26 cellular contexts compared by ENCODE assay signal in genomic region chr1:47557086-47557866, GRCh38.
"Had no signal": no experiment of that assay in that cellular context is flagged by ENCODE, and none has a peak within 500 bp of the region (broad histone marks: within the 10 kb centered on the region; RNA-seq: fewer than 3 reads in every experiment).

No MANE protein-coding gene starts in this region.

- H3K36me3 ChIP-seq: brain microvascular endothelial cell, esophagus muscularis mucosa, heart right ventricle, left ventricle myocardium inferior, thoracic aorta had no signal

- DNase-seq: activated CD4-positive, alpha-beta memory T cell treated with anti-CD3 and anti-CD28 coated beads, Interleukin-2, amount 10 ng/mL, durations not matched to agents 7 days and 5 days; activated CD4-positive, alpha-beta T cell treated with anti-CD3 and anti-CD28 coated beads, Interleukin-2, amount 10 ng/mL, durations not matched to agents 24 days and 14 days; activated CD4-positive, CD25-positive, alpha-beta regulatory T cell treated with anti-CD3 and anti-CD28 coated beads, Interleukin-2, amount 50 U/mL, for 72 hours; activated CD8-positive, alpha-beta memory T cell treated with anti-CD3 and anti-CD28 coated beads, Interleukin-2, amount 50 U/mL, for 48 hours; activated gamma-delta T cell; activated naive CD4-positive, alpha-beta T cell treated with anti-CD3 and anti-CD28 coated beads, Interleukin-2, amount 10 ng/mL, durations not matched to agents 7 days and 5 days; activated naive CD8-positive, alpha-beta T cell treated with anti-CD3 and anti-CD28 coated beads, Interleukin-2, amount 10 ng/mL, durations not matched to agents 7 days and 5 days; activated T-cell treated with anti-CD3 and anti-CD28 coated beads, Interleukin-2, amount 50 U/mL, for 24 hours; brain microvascular endothelial cell; caudate nucleus; effector CD4-positive, alpha-beta T cell; foreskin keratinocyte; heart right ventricle; left ventricle myocardium inferior; mucosa of descending colon; stimulated activated CD4-positive, alpha-beta T cell treated with anti-CD3 and anti-CD28 coated beads, Interleukin-12 subunit alpha, Interleukin-12 subunit beta, amount 100 ng/mL, for 4 hours; stimulated activated CD4-positive, alpha-beta T cell treated with anti-CD3 and anti-CD28 coated beads, Interleukin-4, amount 100 ng/mL, for 1 hour; stimulated activated naive CD8-positive, alpha-beta T cell treated with anti-CD3 and anti-CD28 coated beads, Interleukin-15, Interleukin-2, amounts not matched to agents 100 U/mL and 50 U/mL, for 24 hours; T-helper 17 cell; T1000; trophoblast cell had no signal

- ATAC-seq: foreskin keratinocyte; heart right ventricle; mucosa of descending colon; natural killer cell treated with Interleukin-12 subunit alpha and Interleukin-12 subunit beta and Interleukin-15 and Interleukin-18, amount 100 ng/mL, for 72 hours; stimulated activated naive CD8-positive, alpha-beta T cell treated with anti-CD3 and anti-CD28 coated beads, Interleukin-15, Interleukin-2, amounts not matched to agents 100 U/mL and 50 U/mL, for 24 hours; T-helper 17 cell had no signal

- H3K27ac ChIP-seq: brain microvascular endothelial cell, esophagus muscularis mucosa, foreskin keratinocyte, heart right ventricle, left ventricle myocardium inferior, skin epidermis, thoracic aorta had no signal

- H3K9me3 ChIP-seq: esophagus muscularis mucosa, heart right ventricle, left ventricle myocardium inferior, mucosa of descending colon, thoracic aorta had no signal

- H3K4me3 ChIP-seq: esophagus muscularis mucosa, heart right ventricle, left ventricle myocardium inferior, mucosa of descending colon, skin epidermis, thoracic aorta had no signal

- H3K4me1 Mint-ChIP-seq: activated CD4-positive, alpha-beta memory T cell treated with anti-CD3 and anti-CD28 coated beads, Interleukin-2, amount 10 ng/mL, durations not matched to agents 7 days and 5 days; activated CD4-positive, alpha-beta T cell treated with anti-CD3 and anti-CD28 coated beads, Interleukin-2, amount 10 ng/mL, durations not matched to agents 24 days and 14 days; activated naive CD4-positive, alpha-beta T cell treated with anti-CD3 and anti-CD28 coated beads, Interleukin-2, amount 10 ng/mL, durations not matched to agents 7 days and 5 days; activated naive CD8-positive, alpha-beta T cell treated with anti-CD3 and anti-CD28 coated beads, Interleukin-2, amount 10 ng/mL, durations not matched to agents 7 days and 5 days; T-helper 17 cell had no signal

- H3K9me3 Mint-ChIP-seq: activated CD4-positive, alpha-beta memory T cell treated with anti-CD3 and anti-CD28 coated beads, Interleukin-2, amount 10 ng/mL, durations not matched to agents 7 days and 5 days; activated CD4-positive, alpha-beta T cell treated with anti-CD3 and anti-CD28 coated beads, Interleukin-2, amount 10 ng/mL, durations not matched to agents 24 days and 14 days; activated naive CD4-positive, alpha-beta T cell treated with anti-CD3 and anti-CD28 coated beads, Interleukin-2, amount 10 ng/mL, durations not matched to agents 7 days and 5 days; activated naive CD8-positive, alpha-beta T cell treated with anti-CD3 and anti-CD28 coated beads, Interleukin-2, amount 10 ng/mL, durations not matched to agents 7 days and 5 days; activated T-cell treated with anti-CD3 and anti-CD28 coated beads, Interleukin-2, amount 50 U/mL, for 24 hours; dendritic cell treated with granulocyte-macrophage colony-stimulating factor and Interleukin-4, amounts not matched to agents 40 ng/mL and 50 ng/mL, for 4 days; natural killer cell treated with Interleukin-12 subunit alpha and Interleukin-12 subunit beta and Interleukin-15 and Interleukin-18, amount 100 ng/mL, for 72 hours had no signal

- H3K4me3 Mint-ChIP-seq: activated CD4-positive, alpha-beta memory T cell treated with anti-CD3 and anti-CD28 coated beads, Interleukin-2, amount 10 ng/mL, durations not matched to agents 7 days and 5 days; activated CD4-positive, alpha-beta T cell treated with anti-CD3 and anti-CD28 coated beads, Interleukin-2, amount 10 ng/mL, durations not matched to agents 24 days and 14 days; activated naive CD4-positive, alpha-beta T cell treated with anti-CD3 and anti-CD28 coated beads, Interleukin-2, amount 10 ng/mL, durations not matched to agents 7 days and 5 days; activated naive CD8-positive, alpha-beta T cell treated with anti-CD3 and anti-CD28 coated beads, Interleukin-2, amount 10 ng/mL, durations not matched to agents 7 days and 5 days; activated T-cell treated with anti-CD3 and anti-CD28 coated beads, Interleukin-2, amount 50 U/mL, for 24 hours; dendritic cell treated with granulocyte-macrophage colony-stimulating factor and Interleukin-4, amounts not matched to agents 40 ng/mL and 50 ng/mL, for 4 days; natural killer cell treated with Interleukin-12 subunit alpha and Interleukin-12 subunit beta and Interleukin-15 and Interleukin-18, amount 100 ng/mL, for 72 hours; T-helper 17 cell had no signal

- H3K36me3 Mint-ChIP-seq: activated naive CD4-positive, alpha-beta T cell treated with anti-CD3 and anti-CD28 coated beads, Interleukin-2, amount 10 ng/mL, durations not matched to agents 7 days and 5 days; activated naive CD8-positive, alpha-beta T cell treated with anti-CD3 and anti-CD28 coated beads, Interleukin-2, amount 10 ng/mL, durations not matched to agents 7 days and 5 days; natural killer cell treated with Interleukin-12 subunit alpha and Interleukin-12 subunit beta and Interleukin-15 and Interleukin-18, amount 100 ng/mL, for 72 hours had no signal

- H3K27ac Mint-ChIP-seq: activated CD4-positive, alpha-beta memory T cell treated with anti-CD3 and anti-CD28 coated beads, Interleukin-2, amount 10 ng/mL, durations not matched to agents 7 days and 5 days; activated CD4-positive, alpha-beta T cell treated with anti-CD3 and anti-CD28 coated beads, Interleukin-2, amount 10 ng/mL, durations not matched to agents 24 days and 14 days; activated naive CD4-positive, alpha-beta T cell treated with anti-CD3 and anti-CD28 coated beads, Interleukin-2, amount 10 ng/mL, durations not matched to agents 7 days and 5 days; activated naive CD8-positive, alpha-beta T cell treated with anti-CD3 and anti-CD28 coated beads, Interleukin-2, amount 10 ng/mL, durations not matched to agents 7 days and 5 days; activated T-cell treated with anti-CD3 and anti-CD28 coated beads, Interleukin-2, amount 50 U/mL, for 24 hours; dendritic cell treated with granulocyte-macrophage colony-stimulating factor and Interleukin-4, amounts not matched to agents 40 ng/mL and 50 ng/mL, for 4 days; natural killer cell treated with Interleukin-12 subunit alpha and Interleukin-12 subunit beta and Interleukin-15 and Interleukin-18, amount 100 ng/mL, for 72 hours; T-helper 17 cell had no signal
